Comparison of ENCODE assay signal across 20 cellular contexts in the genomic region with DNA sequence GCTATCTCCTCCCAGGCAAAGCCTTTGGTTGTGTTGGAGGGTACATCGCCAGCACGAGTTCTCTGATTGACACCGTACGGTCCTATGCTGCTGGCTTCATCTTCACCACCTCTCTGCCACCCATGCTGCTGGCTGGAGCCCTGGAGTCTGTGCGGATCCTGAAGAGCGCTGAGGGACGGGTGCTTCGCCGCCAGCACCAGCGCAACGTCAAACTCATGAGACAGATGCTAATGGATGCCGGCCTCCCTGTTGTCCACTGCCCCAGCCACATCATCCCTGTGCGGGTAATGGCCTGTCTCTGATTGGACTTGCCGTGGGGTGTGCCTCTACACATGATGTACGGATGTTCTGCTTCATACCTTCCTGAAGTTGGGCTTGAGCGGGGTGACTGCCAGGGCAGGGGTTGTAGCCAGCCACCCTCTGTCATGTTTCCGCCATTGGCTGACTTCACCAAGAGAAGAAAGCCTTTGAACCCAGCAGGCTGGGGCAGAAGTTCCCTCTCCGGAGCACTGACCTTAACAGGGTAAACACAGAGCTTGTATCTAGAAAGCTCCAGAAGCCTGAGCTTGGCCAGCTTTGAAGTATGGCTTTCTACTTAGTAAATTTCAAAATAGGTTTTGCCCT. TPM values are rescaled to one million over a fixed set of nuclear protein-coding genes. Genes with fewer than 3 reads are reported as not detected.
A peak's percentile ranks its signal among the peaks of the same experiment; 100 is the strongest.
DNase-seq lines count a peak whose midpoint lies in the region; ATAC-seq and TF ChIP-seq lines count a peak whose summit lies in the region.
"Had no signal": no experiment of that assay in that cellular context is flagged by ENCODE, and none has a peak within 500 bp of the region (broad histone marks: within the 10 kb centered on the region; RNA-seq: fewer than 3 reads in every experiment).

No MANE protein-coding gene starts in this region.

- no peak for ATAC-seq in GM18870 (IDR thresholded peaks at IDR 0.05; ENCODE audit: unreplicated experiment)

- H3K27ac ChIP-seq in RWPE1 (peak overlapping the region; percentile 24; the same call in 1 of the 2 replicates), liver (ENCODE audit: low read depth in 1 of 2, low read length in 2 of 2) (peak overlapping the region; percentile 85 to 96), neutrophil (peak overlapping the region; percentile 88)

- H3K27ac Mint-ChIP-seq in CD14-positive monocyte: peak overlapping the region; percentile 42 to 93 (median 87)
- H3K27ac Mint-ChIP-seq in progenitor cell of endocrine pancreas: no peak overlapping the region
- H3K27ac Mint-ChIP-seq: IgD-negative memory B cell had no signal

- H3K36me3 Mint-ChIP-seq in CD14-positive monocyte: peaks cover 89 to 94% of the 10 kb centered on the region in 2 donors
- H3K36me3 Mint-ChIP-seq in progenitor cell of endocrine pancreas (ENCODE audit: insufficient read depth): peaks cover 40% of the 10 kb centered on the region

- no peak for DNase-seq in CD14-positive monocyte (ENCODE audit: low spot score)
- no peak for DNase-seq in RWPE1 (ENCODE audit: low spot score)
- no peak for DNase-seq in progenitor cell of endocrine pancreas (ENCODE audit: low spot score, unreplicated experiment)
- no peak for DNase-seq in DMS79 treated with DMSO at 0.1 percent for 48 hours (lab: John Stamatoyannopoulos, UW)
- DNase-seq in NCI-H1048 (lab: John Stamatoyannopoulos, UW): no peak
- DNase-seq: C1 segment of cervical spinal cord, GOT3, NCI-H1417, NCI-H1694 treated with DMSO at 0.1 percent for 48 hours, NCI-H2081 treated with DMSO at 0.1 percent for 48 hours, NCI-H446 treated with DMSO at 0.1 percent for 48 hours, NCI-H526 treated with DMSO at 0.1 percent for 48 hours, RPMI8226, SK-N-SH had no signal

- H3K36me3 ChIP-seq in liver (ENCODE audit: control insufficient read depth in 4 of 4, insufficient read depth in 3 of 4, low read depth in 1 of 4, low read length in 3 of 4): peaks cover 19 to 77% (median 68%) of the 10 kb centered on the region in 4 donors
- peaks cover 94% of the 10 kb centered on the region for H3K36me3 ChIP-seq in neutrophil

- H3K9me3 ChIP-seq in liver (ENCODE audit: control insufficient read depth in 4 of 4, low read length in 3 of 4): no peaks in the 10 kb centered on the region
- no peaks in the 10 kb centered on the region for H3K9me3 ChIP-seq in neutrophil
- H3K9me3 ChIP-seq: SK-N-SH had no signal

- H3K4me1 ChIP-seq in liver (ENCODE audit: control insufficient read depth in 4 of 4, insufficient read depth in 4 of 4, low read length in 3 of 4) (peaks cover 3 to 61% (median 44%) of the 10 kb centered on the region in 4 donors), neutrophil (ENCODE audit: control insufficient read depth in 1 of 2, insufficient read depth in 1 of 2, low read depth in 1 of 2, low read length in 1 of 2) (peaks cover 44 to 63% of the 10 kb centered on the region in 2 experiments)

- H3K4me3 ChIP-seq in liver (ENCODE audit: low read depth in 1 of 3, low read length in 3 of 3) (no peak overlapping the region), neutrophil (ENCODE audit: low read depth in 1 of 2, low read length in 1 of 2) (peak overlapping the region; percentile 25 to 37)

- H3K4me1 Mint-ChIP-seq in CD14-positive monocyte (peaks cover 36% of the 10 kb centered on the region), progenitor cell of endocrine pancreas (ENCODE audit: low read depth) (no peaks in the 10 kb centered on the region)

- H3K9me3 Mint-ChIP-seq in CD14-positive monocyte (no peaks in the 10 kb centered on the region), progenitor cell of endocrine pancreas (ENCODE audit: low read depth) (no peaks in the 10 kb centered on the region)
- H3K9me3 Mint-ChIP-seq: IgD-negative memory B cell had no signal

- TF ChIP-seq CTCF in CD14-positive monocyte (IDR thresholded peaks at IDR 0.05) (no peak), RWPE1 (conservative IDR thresholded peaks at IDR 0.05; ENCODE audit: low read depth) (no peak), liver (IDR thresholded peaks at IDR 0.05; ENCODE audit: low read depth, low read length, missing input control) (no peak), neutrophil (IDR thresholded peaks at IDR 0.05) (no peak), progenitor cell of endocrine pancreas (IDR thresholded peaks at IDR 0.05; ENCODE audit: unreplicated experiment) (no peak)

- intact Hi-C loops in CD14-positive monocyte (cut with micrococcal nuclease): loop anchor here in 1 of 2 donors (5.0 kb wide), 1 partner anchor 54 kb away; no protein-coding TSS in a partner anchor

- peaks cover 0 to 3% (median 0%) of the 10 kb centered on the region in 3 donors for H3K27me3 Mint-ChIP-seq in CD14-positive monocyte (ENCODE audit: low read depth in 3 of 3)
- H3K27me3 Mint-ChIP-seq in progenitor cell of endocrine pancreas: no peaks in the 10 kb centered on the region
- H3K27me3 Mint-ChIP-seq: IgD-negative memory B cell had no signal

- CTCF ChIA-PET in RWPE1 (lab: Yijun Ruan, JAX): no interaction called here

- peak overlapping the region in 1 of 2 donors; percentile 73 for H3K9ac ChIP-seq in liver (ENCODE audit: low read depth in 1 of 2, low read length in 2 of 2)
- H3K9ac ChIP-seq: SK-N-SH had no signal

- TF ChIP-seq RAD21 in liver (IDR thresholded peaks at IDR 0.05): peak; percentile 48 to 61

- WGBS in liver: 35% methylated on average over 18 of the region's 18 CpGs

- no peak overlapping the region for H3K4me3 Mint-ChIP-seq in CD14-positive monocyte
- no peak overlapping the region for H3K4me3 Mint-ChIP-seq in progenitor cell of endocrine pancreas (ENCODE audit: low read depth)
- H3K4me3 Mint-ChIP-seq: IgD-negative memory B cell had no signal

- POLR2A ChIA-PET in RWPE1 (lab: Yijun Ruan, JAX; ENCODE audit: low non-redundant PET): no interaction called here

- H3K27me3 ChIP-seq in liver (ENCODE audit: control insufficient read depth in 4 of 4, insufficient read depth in 4 of 4, low read length in 3 of 4) (no peaks in the 10 kb centered on the region), neutrophil (no peaks in the 10 kb centered on the region)

TF ChIP-seq in liver, 16 proteins besides CTCF, POLR2A, EP300 and RAD21 (continues in another document):
- TF ChIP-seq FOXA1 (IDR thresholded peaks at IDR 0.05) (peak; percentile 53), FOXA2 (IDR thresholded peaks at IDR 0.05) (peak; percentile 89), TAF1 (conservative IDR thresholded peaks at IDR 0.05) (no peak), RXRA (IDR thresholded peaks at IDR 0.05) (peak; percentile 99), GABPA (IDR thresholded peaks at IDR 0.05 in 1 of 2, conservative IDR thresholded peaks at IDR 0.05 in 1 of 2) (peak in 1 of 2 donors; percentile 59), NR2F2 (IDR thresholded peaks at IDR 0.05) (peak; percentile 67), HNF4A (conservative IDR thresholded peaks at IDR 0.05) (peak; percentile 88 to 92), JUND (IDR thresholded peaks at IDR 0.05) (peak in 1 of 2 donors; percentile 67), EGR1 (IDR thresholded peaks at IDR 0.05; ENCODE audit: low read depth in 2 of 2) (peak in 1 of 2 donors; percentile 60), SP1 (IDR thresholded peaks at IDR 0.05) (peak; percentile 99)
- TF ChIP-seq, protein P1, sequence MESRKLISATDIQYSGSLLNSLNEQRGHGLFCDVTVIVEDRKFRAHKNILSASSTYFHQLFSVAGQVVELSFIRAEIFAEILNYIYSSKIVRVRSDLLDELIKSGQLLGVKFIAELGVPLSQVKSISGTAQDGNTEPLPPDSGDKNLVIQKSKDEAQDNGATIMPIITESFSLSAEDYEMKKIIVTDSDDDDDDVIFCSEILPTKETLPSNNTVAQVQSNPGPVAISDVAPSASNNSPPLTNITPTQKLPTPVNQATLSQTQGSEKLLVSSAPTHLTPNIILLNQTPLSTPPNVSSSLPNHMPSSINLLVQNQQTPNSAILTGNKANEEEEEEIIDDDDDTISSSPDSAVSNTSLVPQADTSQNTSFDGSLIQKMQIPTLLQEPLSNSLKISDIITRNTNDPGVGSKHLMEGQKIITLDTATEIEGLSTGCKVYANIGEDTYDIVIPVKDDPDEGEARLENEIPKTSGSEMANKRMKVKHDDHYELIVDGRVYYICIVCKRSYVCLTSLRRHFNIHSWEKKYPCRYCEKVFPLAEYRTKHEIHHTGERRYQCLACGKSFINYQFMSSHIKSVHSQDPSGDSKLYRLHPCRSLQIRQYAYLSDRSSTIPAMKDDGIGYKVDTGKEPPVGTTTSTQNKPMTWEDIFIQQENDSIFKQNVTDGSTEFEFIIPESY (IDR thresholded peaks at IDR 0.05): peak; percentile 81
- TF ChIP-seq, protein P2, sequence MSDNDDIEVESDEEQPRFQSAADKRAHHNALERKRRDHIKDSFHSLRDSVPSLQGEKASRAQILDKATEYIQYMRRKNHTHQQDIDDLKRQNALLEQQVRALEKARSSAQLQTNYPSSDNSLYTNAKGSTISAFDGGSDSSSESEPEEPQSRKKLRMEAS (IDR thresholded peaks at IDR 0.05): peak; percentile 68

RNA-seq across cellular contexts. Expression of a gene that starts 13.4 kb away (rescaled TPM):
- polyA plus RNA-seq in CD14-positive monocyte (10 to 100 TPM; 20.9 to 38.7 TPM), liver (100 to 1,000 TPM; 145 to 421 TPM)
- total RNA-seq in liver (100 to 1,000 TPM in 1 of 2 donors, 10 to 100 TPM in 1; 32.3 to 129 TPM), progenitor cell of endocrine pancreas (29.5 and 32.2 TPM in 2 replicates)

RNA-seq across cellular contexts. Expression of a gene that starts 14.1 kb away (rescaled TPM):
- polyA plus RNA-seq in CD14-positive monocyte (not detected), liver (under 1 TPM in 1 of 2 donors, not detected in 1; 0.02 TPM)
- total RNA-seq in liver (not detected), progenitor cell of endocrine pancreas (not detected in 2 replicates)
- total RNA-seq: A172, M059J had no signal

RNA-seq across cellular contexts. Expression of a gene that starts 27.6 kb away (rescaled TPM):
- polyA plus RNA-seq in CD14-positive monocyte (100 to 1,000 TPM; 176 to 199 TPM), liver (10 to 100 TPM; 12.0 to 22.6 TPM)
- total RNA-seq in liver (10 to 100 TPM; 12.7 to 26.3 TPM), progenitor cell of endocrine pancreas (27.6 and 31.5 TPM in 2 replicates)

RNA-seq across cellular contexts. Expression of a gene that starts 34.2 kb away (rescaled TPM):
- polyA plus RNA-seq in CD14-positive monocyte (100 to 1,000 TPM in 1 of 2 donors, 10 to 100 TPM in 1; 92.8 to 120 TPM), liver (1 to 10 TPM; 2.8 to 3.8 TPM)
- total RNA-seq in liver (1 to 10 TPM; 5.5 TPM), progenitor cell of endocrine pancreas (6.1 and 6.7 TPM in 2 replicates)

RNA-seq across cellular contexts. Expression of a gene that starts 57.2 kb away (rescaled TPM):
- polyA plus RNA-seq in CD14-positive monocyte: 1 to 10 TPM; 1.2 to 2.0 TPM
- total RNA-seq in liver: 10 to 100 TPM in 1 of 2 donors, 1 to 10 TPM in 1; 2.8 to 12.7 TPM
- 1 to 10 TPM; 1.4 to 6.8 TPM for polyA plus RNA-seq in liver
- 14.4 and 14.5 TPM in 2 replicates for total RNA-seq in progenitor cell of endocrine pancreas

Comparison
In these comparisons a context has a peak if more than half of its experiments do, and no peak if none do; other contexts are left out.
1. H3K27ac ChIP-seq: peak in every context shown above with its lines; median percentile 90 in liver; 88 in neutrophil; 24 in RWPE1.
2. H3K4me3 ChIP-seq: peak in neutrophil (2 of 2); none in liver (0 of 3).